In genomic region chr16:74740795-74741304, GRCh38 we compare ENCODE assay signal across 12 cellular contexts. TPM values are rescaled to one million over a fixed set of nuclear protein-coding genes. Genes with fewer than 3 reads are reported as not detected.
A peak's percentile ranks its signal among the peaks of the same experiment; 100 is the strongest.
DNase-seq lines count a peak whose midpoint lies in the region; ATAC-seq, FAIRE-seq and TF ChIP-seq lines count a peak whose summit lies in the region.
"Had no signal": no experiment of that assay in that cellular context is flagged by ENCODE, and none has a peak within 500 bp of the region (broad histone marks: within the 10 kb centered on the region; RNA-seq: fewer than 3 reads in every experiment).

No MANE protein-coding gene starts in this region.

- H4K20me1 ChIP-seq in astrocyte (ENCODE audit: insufficient read depth, low read length) = no peaks in the 10 kb centered on the region

- DNase-seq in DMS 273 (lab: John Stamatoyannopoulos, UW; ENCODE audit: unreplicated experiment) (peak; percentile 34), DMS 273 treated with DMSO at 0.1 percent for 48 hours (lab: John Stamatoyannopoulos, UW) (no peak), astrocyte (ENCODE audit: low read depth) (peak; percentile 26), kidney tubule cell (ENCODE audit: low spot score) (peak; percentile 71), substantia nigra (lab: John Stamatoyannopoulos, UW) (peak in 45 of 49 donors; percentile 23 to 92 (median 75)), thyroid gland (no peak)
- no peak for DNase-seq in activated CD4-positive, alpha-beta T cell treated with anti-CD3 and anti-CD28 coated beads for 1 hour
- DNase-seq: kidney glomerular epithelial cell, T-helper 1 cell had no signal

- no peak for FAIRE-seq in astrocyte (lab: Jason Lieb, UNC)

- H3K27ac Mint-ChIP-seq in astrocyte (ENCODE audit: unreplicated experiment) = no peak overlapping the region

- H3K9me3 ChIP-seq in astrocyte (ENCODE audit: insufficient read depth, low read depth, low read length) (no peaks in the 10 kb centered on the region), thyroid gland (no peaks in the 10 kb centered on the region)
- H3K9me3 ChIP-seq: suprapubic skin had no signal

- intact Hi-C loops in thyroid gland (cut with DNase I) = no loop called here

- no peak for ATAC-seq in GM18505 (IDR thresholded peaks at IDR 0.05; ENCODE audit: unreplicated experiment)

- H3K4me3 Mint-ChIP-seq in astrocyte (ENCODE audit: unreplicated experiment) = no peak overlapping the region

- H3K9ac ChIP-seq in astrocyte (ENCODE audit: low read length) = no peak overlapping the region

- no peaks in the 10 kb centered on the region for H3K9me3 Mint-ChIP-seq in astrocyte (ENCODE audit: unreplicated experiment)

- no peaks in the 10 kb centered on the region for H3K36me3 Mint-ChIP-seq in astrocyte (ENCODE audit: low read depth, unreplicated experiment)

- H3K4me3 ChIP-seq in astrocyte (ENCODE audit: insufficient read depth, low read depth, low read length) (no peak overlapping the region), thyroid gland (replicated peaks in 1 of 3) (no peak overlapping the region)
- H3K4me3 ChIP-seq: suprapubic skin had no signal

- H3K27ac ChIP-seq in astrocyte (ENCODE audit: low read depth, low read length) = no peak overlapping the region
- H3K27ac ChIP-seq in substantia nigra (ENCODE audit: low read depth, low read length, poor library complexity, severe bottlenecking) = peak overlapping the region; percentile 93
- H3K27ac ChIP-seq in thyroid gland = no peak overlapping the region
- H3K27ac ChIP-seq: 22Rv1, suprapubic skin had no signal

- H2AFZ ChIP-seq in astrocyte (ENCODE audit: low read depth, low read length) = no peak overlapping the region

- H3K79me2 ChIP-seq in astrocyte (ENCODE audit: insufficient read depth, low read length) = no peaks in the 10 kb centered on the region

- WGBS in thyroid gland, 2 donors = 85 to 86% methylated on average over 13 of the region's 13 CpGs

- H3K27me3 Mint-ChIP-seq in astrocyte (ENCODE audit: low read depth, unreplicated experiment) = peaks cover 3% of the 10 kb centered on the region

- TF ChIP-seq POLR2A in GM18505 (IDR thresholded peaks at IDR 0.05; ENCODE audit: borderline replicate concordance, extremely low read depth, insufficient read depth, insufficient read length) (no peak), thyroid gland (IDR thresholded peaks at IDR 0.05) (no peak)

- TF ChIP-seq CTCF in astrocyte (IDR thresholded peaks at IDR 0.05; ENCODE audit: insufficient read depth, low read depth, low read length) = no peak
- no peak for TF ChIP-seq CTCF in thyroid gland (IDR thresholded peaks at IDR 0.05)

- H3K27me3 ChIP-seq in astrocyte (ENCODE audit: insufficient read depth, low read length) = no peaks in the 10 kb centered on the region
- no peaks in the 10 kb centered on the region for H3K27me3 ChIP-seq in thyroid gland

- H3K36me3 ChIP-seq in astrocyte (ENCODE audit: insufficient read depth, low read length) (no peaks in the 10 kb centered on the region), thyroid gland (no peaks in the 10 kb centered on the region)
- H3K36me3 ChIP-seq: suprapubic skin had no signal

- peaks cover 18% of the 10 kb centered on the region for H3K4me1 Mint-ChIP-seq in astrocyte (ENCODE audit: low read depth, unreplicated experiment)

- H3K4me1 ChIP-seq in astrocyte (ENCODE audit: insufficient read depth, low read length) (peaks cover 31% of the 10 kb centered on the region), thyroid gland (peaks cover 12 to 16% of the 10 kb centered on the region in 2 donors)

- H3K4me2 ChIP-seq in astrocyte (ENCODE audit: low read length) = peak overlapping the region; percentile 19

RNA-seq across cellular contexts. Expression of gene FA2H, which starts 33.8 kb away (rescaled TPM):
- 0.14 TPM in 1 of 2 replicates, not detected in the other for total RNA-seq in astrocyte
- total RNA-seq in thyroid gland = 1 to 10 TPM; 1.2 to 4.2 (median 2.0) TPM

RNA-seq across cellular contexts. Expression of gene MLKL, which starts 40.2 kb away (rescaled TPM):
- total RNA-seq in astrocyte (5.6 and 6.2 TPM in 2 replicates), thyroid gland (10 to 100 TPM in 1 of 4 donors, 1 to 10 TPM in 3; 6.0 to 12.0 (median 9.9) TPM)

Comparison
In these comparisons a context has a peak if more than half of its experiments do, and no peak if none do; other contexts are left out.
1. DNase-seq: peak in DMS 273 (single experiment), astrocyte (single experiment), kidney tubule cell (single experiment) and substantia nigra (45 of 49); none in DMS 273 treated with DMSO at 0.1 percent for 48 hours (single experiment), thyroid gland (0 of 2) and activated CD4-positive, alpha-beta T cell treated with anti-CD3 and anti-CD28 coated beads for 1 hour (single experiment).